ENCODE assay signal across 15 cellular contexts in the genomic region with DNA sequence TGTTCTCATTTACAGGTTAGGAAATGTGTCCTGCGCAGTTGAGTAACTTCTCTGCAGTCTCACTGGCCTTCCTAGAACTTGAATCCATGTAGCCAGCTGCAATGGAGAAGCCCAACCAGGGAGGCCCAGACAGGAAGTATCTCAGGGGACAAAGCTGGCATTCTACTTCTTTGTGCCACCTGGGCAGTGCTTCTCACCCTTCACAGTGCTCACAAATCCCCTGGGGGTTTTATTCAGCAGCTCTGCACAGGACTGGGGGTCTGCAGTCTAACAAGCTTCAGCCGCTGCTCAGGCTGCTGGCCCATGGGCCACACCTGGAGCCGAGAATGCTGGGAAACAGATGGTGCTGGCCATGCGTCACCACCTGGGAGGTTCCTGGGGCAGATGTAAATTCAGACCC.
"Had no signal": no experiment of that assay in that cellular context is flagged by ENCODE, and none has a peak within 500 bp of the region (broad histone marks: within the 10 kb centered on the region; RNA-seq: fewer than 3 reads in every experiment).

No MANE protein-coding gene starts in this region.

- DNase-seq: effector memory CD8-positive, alpha-beta T cell; foreskin keratinocyte; immature natural killer cell; left ventricle myocardium inferior; lower lobe of right lung; mesenchymal stem cell; naive B cell; posterior cingulate gyrus; sigmoid colon; stimulated activated naive CD4-positive, alpha-beta T cell; stomach; substantia nigra; transverse colon had no signal

- H3K4me1 ChIP-seq: foreskin keratinocyte, left ventricle myocardium inferior, sigmoid colon, stomach, transverse colon had no signal

- H3K36me3 ChIP-seq: left ventricle myocardium inferior, lower lobe of right lung, sigmoid colon, stomach, thoracic aorta, transverse colon had no signal

- ATAC-seq: effector memory CD8-positive, alpha-beta T cell; foreskin keratinocyte had no signal

- H3K27me3 ChIP-seq: sigmoid colon, stomach, transverse colon had no signal

- H3K9me3 ChIP-seq: sigmoid colon, thoracic aorta, transverse colon had no signal

- H3K4me3 ChIP-seq: left ventricle myocardium inferior, lower lobe of right lung, sigmoid colon, skin epidermis, stomach, thoracic aorta, transverse colon had no signal

- H3K27ac ChIP-seq: foreskin keratinocyte, left ventricle myocardium inferior, lower lobe of right lung, sigmoid colon, skin epidermis, stomach, thoracic aorta, transverse colon had no signal
